In genomic region chr2:29920631-29921559, GRCh38 we compare ENCODE assay signal across 8 cellular contexts. TPM values are rescaled to one million over a fixed set of nuclear protein-coding genes. Genes with fewer than 3 reads are reported as not detected.
A peak's percentile ranks its signal among the peaks of the same experiment; 100 is the strongest.
DNase-seq lines count a peak whose midpoint lies in the region; ATAC-seq lines count a peak whose summit lies in the region.

No MANE protein-coding gene starts in this region.

- H3K9me3 Mint-ChIP-seq in activated naive CD8-positive, alpha-beta T cell (ENCODE audit: low read depth), result peaks cover 3% of the 10 kb centered on the region

- peak overlapping the region; percentile 41; the same call in 1 of the 2 replicates for H2AFZ ChIP-seq in GM23248

- no peak overlapping the region for H3K9ac ChIP-seq in GM23248
- H3K9ac ChIP-seq in skeletal muscle satellite cell (ENCODE audit: low read depth, low read length), result no peak overlapping the region

- in situ Hi-C loops in GM23248 (cut with MboI), result loop anchor here (10.0 kb wide), 1 partner anchor 154 kb away; no protein-coding TSS in a partner anchor

- no peak overlapping the region for H3K27ac ChIP-seq in GM23248
- H3K27ac ChIP-seq in iPS DF 6.9 (ENCODE audit: low read length), result no peak overlapping the region

- H3K36me3 Mint-ChIP-seq in activated naive CD8-positive, alpha-beta T cell, result peaks cover 3% of the 10 kb centered on the region

- no peaks in the 10 kb centered on the region for H3K79me2 ChIP-seq in GM23248 (ENCODE audit: insufficient read depth)

- no peaks in the 10 kb centered on the region for H4K20me1 ChIP-seq in GM23248 (ENCODE audit: insufficient read depth)

- H3K36me3 ChIP-seq in GM23248 (ENCODE audit: low read depth), result no peaks in the 10 kb centered on the region
- H3K36me3 ChIP-seq in iPS DF 6.9 (ENCODE audit: control insufficient read depth, insufficient read depth, low read length), result no peaks in the 10 kb centered on the region
- no peaks in the 10 kb centered on the region for H3K36me3 ChIP-seq in skeletal muscle satellite cell (ENCODE audit: insufficient read depth, low read length)

- H3F3A ChIP-seq in GM23248 (ENCODE audit: insufficient read depth), result no peaks in the 10 kb centered on the region

- H3K9me2 ChIP-seq in GM23248 (ENCODE audit: insufficient read depth), result no peaks in the 10 kb centered on the region

- no peak overlapping the region for H3K27ac Mint-ChIP-seq in activated naive CD8-positive, alpha-beta T cell

- H3K4me1 ChIP-seq in GM23248 (ENCODE audit: insufficient read depth) (peaks cover 3% of the 10 kb centered on the region; the same call in 1 of the 2 replicates), iPS DF 6.9 (ENCODE audit: control insufficient read depth, insufficient read depth, low read length) (no peaks in the 10 kb centered on the region), skeletal muscle satellite cell (ENCODE audit: control insufficient read depth, insufficient read depth, low read length) (peaks cover 8% of the 10 kb centered on the region)

- H3K4me3 ChIP-seq in GM23248 (peak overlapping the region; percentile 68), iPS DF 6.9 (ENCODE audit: low read length) (peak overlapping the region; percentile 37; the same call in 1 of the 2 replicates), skeletal muscle satellite cell (ENCODE audit: low read length) (peak overlapping the region; percentile 52)

- H3K4me2 ChIP-seq in GM23248 (ENCODE audit: unreplicated experiment) (peak overlapping the region; percentile 47), skeletal muscle satellite cell (ENCODE audit: low read length) (peak overlapping the region; percentile 71)

- peak; percentile 6 for DNase-seq in AG08395 (ENCODE audit: low spot score)
- peak; percentile 57 for DNase-seq in GM23248
- no peak for DNase-seq in iPS DF 6.9 (ENCODE audit: low read depth, low spot score)
- DNase-seq in LoVo (ENCODE audit: low spot score), result no peak
- DNase-seq in CD1c-positive myeloid dendritic cell (ENCODE audit: extremely low spot score), result no peak

- WGBS in GM23248 (ENCODE audit: low coverage in 1 of 2, low lambda C conversion rate in 2 of 2, missing lambda C conversion rate in 2 of 2), 2 experiments, result 3 to 4% methylated on average over 58 to 66 of the region's 71 CpGs
- WGBS in iPS DF 6.9 (ENCODE audit: insufficient coverage, insufficient read length), result no CpG with 5 or more reads among the region's 71 CpGs

- H3K4me3 Mint-ChIP-seq in activated naive CD8-positive, alpha-beta T cell, result peak overlapping the region; percentile 59

- H3K27me3 ChIP-seq in GM23248 (replicated peaks; ENCODE audit: insufficient read depth), result peaks cover 41% of the 10 kb centered on the region
- H3K27me3 ChIP-seq in iPS DF 6.9 (ENCODE audit: control insufficient read depth, insufficient read depth, low read length), result peaks cover 21% of the 10 kb centered on the region
- peaks cover 48% of the 10 kb centered on the region for H3K27me3 ChIP-seq in skeletal muscle satellite cell (ENCODE audit: control insufficient read depth, insufficient read depth, low read length)

- peaks cover 47% of the 10 kb centered on the region for H3K27me3 Mint-ChIP-seq in activated naive CD8-positive, alpha-beta T cell

- ATAC-seq in HG02884 (IDR thresholded peaks at IDR 0.05; ENCODE audit: unreplicated experiment), result no peak

- peaks cover 22% of the 10 kb centered on the region for H3K4me1 Mint-ChIP-seq in activated naive CD8-positive, alpha-beta T cell (ENCODE audit: low read depth)

- no peaks in the 10 kb centered on the region for H3K9me3 ChIP-seq in GM23248 (ENCODE audit: low read depth)
- no peaks in the 10 kb centered on the region for H3K9me3 ChIP-seq in iPS DF 6.9 (ENCODE audit: control insufficient read depth, insufficient read depth, low read length)
- no peaks in the 10 kb centered on the region for H3K9me3 ChIP-seq in skeletal muscle satellite cell (replicated peaks; ENCODE audit: low read length)

RNA-seq across cellular contexts. Expression of gene ALK, which starts 0.5 kb away (rescaled TPM):
- under 0.01 TPM in 1 of 2 replicates, not detected in the other for total RNA-seq in GM23248 (2014; rRNA removed; shearing (Covaris generic))
- polyA plus RNA-seq in GM23248 (2016; fragmentation: Nextera tagmentation; extraction: Ambion mirVana), result 0.05 TPM in 1 of 2 replicates, not detected in the other
- under 0.01 TPM in 1 of 2 replicates, not detected in the other for total RNA-seq in skeletal muscle satellite cell (2012; rRNA removed)

Comparison
In these comparisons a context has a peak if more than half of its experiments do, and no peak if none do; other contexts are left out.
1. DNase-seq: peak in AG08395 (single experiment) and GM23248 (single experiment); none in iPS DF 6.9 (single experiment), LoVo (single experiment) and CD1c-positive myeloid dendritic cell (single experiment).
2. Peak in every context shown above with its lines, with median percentiles within 50 percentile points of each other: H3K4me3 ChIP-seq.